In genomic region chr10:116737582-116738358, GRCh38 we compare ENCODE assay signal across 12 cellular contexts. TPM values are rescaled to one million over a fixed set of nuclear protein-coding genes. Genes with fewer than 3 reads are reported as not detected.
DNase-seq lines count a peak whose midpoint lies in the region; ATAC-seq and TF ChIP-seq lines count a peak whose summit lies in the region.
"Had no signal": no experiment of that assay in that cellular context is flagged by ENCODE, and none has a peak within 500 bp of the region (broad histone marks: within the 10 kb centered on the region; RNA-seq: fewer than 3 reads in every experiment).

No MANE protein-coding gene starts in this region.

- no peak overlapping the region for H3K27ac Mint-ChIP-seq in activated T-helper 17 cell treated with anti-CD3 and anti-CD28 coated beads, Interleukin-2, amount 50 U/mL, for 72 hours

- no peak overlapping the region for H2BK5ac ChIP-seq in IMR-90 (ENCODE audit: low read depth, low read length, poor library complexity, severe bottlenecking)
- H2BK5ac ChIP-seq in mesendoderm (ENCODE audit: low read length) = no peak overlapping the region

- no peak overlapping the region for H3K4ac ChIP-seq in IMR-90 (ENCODE audit: low read depth, low read length)
- no peak overlapping the region for H3K4ac ChIP-seq in mesendoderm (ENCODE audit: low read depth, low read length)

- H4K5ac ChIP-seq in IMR-90 (ENCODE audit: low read depth, low read length) = no peak overlapping the region
- H4K5ac ChIP-seq in mesendoderm (ENCODE audit: low read length) = no peak overlapping the region

- in situ Hi-C loops in IMR-90 (cut with MboI; ENCODE audit: low sequenced_read_pairs) = no loop called here

- H3K18ac ChIP-seq in IMR-90 (ENCODE audit: low read depth, low read length) (no peak overlapping the region), mesendoderm (ENCODE audit: low read length) (no peak overlapping the region)

- H3K4me3 ChIP-seq in A673 (ENCODE audit: low read depth, low read length, poor library complexity, severe bottlenecking) (no peak overlapping the region), IMR-90 (ENCODE audit: insufficient read depth, low read depth, low read length) (no peak overlapping the region), mesendoderm (ENCODE audit: low read length) (no peak overlapping the region)
- H3K4me3 ChIP-seq: BLaER1, Peyer's patch, tibial artery had no signal

- H2BK15ac ChIP-seq in IMR-90 (ENCODE audit: low read depth, low read length) (no peak overlapping the region), mesendoderm (replicated peaks; ENCODE audit: low read depth) (no peak overlapping the region)

- POLR2A ChIA-PET in A673 (lab: Charles Lee; ENCODE audit: low non-redundant PET) (no interaction called here), IMR-90 (lab: Charles Lee; ENCODE audit: unreplicated experiment) (no interaction called here)

- H4K91ac ChIP-seq in IMR-90 (ENCODE audit: insufficient read depth, low read depth, low read length) = no peak overlapping the region

- H3K4me2 ChIP-seq in IMR-90 (ENCODE audit: low read depth, low read length) (no peak overlapping the region), mesendoderm (ENCODE audit: low read length) (no peak overlapping the region)
- H3K4me2 ChIP-seq: BLaER1 had no signal

- no peak for TF ChIP-seq POLR2A in IMR-90 (IDR thresholded peaks at IDR 0.05; ENCODE audit: low read depth, low read length)

- H3K9ac ChIP-seq in IMR-90 (ENCODE audit: low read depth, low read length) (no peak overlapping the region), mesendoderm (ENCODE audit: low read length) (no peak overlapping the region)
- H3K9ac ChIP-seq: BLaER1 had no signal

- H3K4me1 ChIP-seq in A673 (ENCODE audit: insufficient read depth, low read length, poor library complexity, severe bottlenecking) (peaks cover 8% of the 10 kb centered on the region), IMR-90 (ENCODE audit: control insufficient read depth, insufficient read depth, low read length) (peaks cover 14% of the 10 kb centered on the region), mesendoderm (ENCODE audit: control insufficient read depth, low read depth, low read length) (no peaks in the 10 kb centered on the region)

- no peak overlapping the region for H2BK120ac ChIP-seq in IMR-90 (ENCODE audit: low read depth, low read length)
- H2BK120ac ChIP-seq in mesendoderm (ENCODE audit: low read depth, low read length) = no peak overlapping the region

- no peaks in the 10 kb centered on the region for H3K79me2 ChIP-seq in mesendoderm (ENCODE audit: control insufficient read depth, insufficient read depth, low read length)

- ATAC-seq in IMR-90 (ENCODE audit: low read depth) = no peak
- no peak for ATAC-seq in activated T-helper 17 cell treated with anti-CD3 and anti-CD28 coated beads, Interleukin-2, amount 50 U/mL, for 72 hours (replicated peaks)

- TF ChIP-seq CTCF in A673 (conservative IDR thresholded peaks at IDR 0.05; ENCODE audit: low read depth, low read length) (peak; percentile 33), IMR-90 (conservative IDR thresholded peaks at IDR 0.05; ENCODE audit: low read depth, low read length) (peak; percentile 36)

- H3K9me3 ChIP-seq in A673 (ENCODE audit: low read depth, low read length, poor library complexity, severe bottlenecking) (no peaks in the 10 kb centered on the region), IMR-90 (ENCODE audit: control insufficient read depth, insufficient read depth, low read length) (no peaks in the 10 kb centered on the region)
- H3K9me3 ChIP-seq: BLaER1, Peyer's patch, tibial artery had no signal

- no peak overlapping the region for H2AFZ ChIP-seq in IMR-90 (replicated peaks; ENCODE audit: low read length, poor library complexity)

- no peak overlapping the region for H4K8ac ChIP-seq in IMR-90 (ENCODE audit: low read depth in 2 of 2, low read length in 2 of 2)
- no peak overlapping the region for H4K8ac ChIP-seq in mesendoderm (ENCODE audit: low read depth, low read length)

- no peak overlapping the region for H2AK9ac ChIP-seq in IMR-90 (replicated peaks; ENCODE audit: low read depth, low read length, poor library complexity)

- H2BK20ac ChIP-seq in IMR-90 (ENCODE audit: low read depth, low read length) = no peak overlapping the region

- dilution Hi-C loops in IMR-90 (cut with HindIII; ENCODE audit: low sequenced_read_pairs, unreplicated experiment) = no loop called here

- H3K27me3 Mint-ChIP-seq in activated T-helper 17 cell treated with anti-CD3 and anti-CD28 coated beads, Interleukin-2, amount 50 U/mL, for 72 hours = peaks cover 49% of the 10 kb centered on the region

- H3K27ac ChIP-seq in A673 (ENCODE audit: low read depth, low read length, poor library complexity, severe bottlenecking) (no peak overlapping the region), IMR-90 (ENCODE audit: insufficient read depth, low read length) (no peak overlapping the region), mesendoderm (ENCODE audit: low read depth, low read length) (no peak overlapping the region)
- H3K27ac ChIP-seq: BLaER1, Peyer's patch, tibial artery had no signal

- H3K36me3 ChIP-seq in A673 (ENCODE audit: insufficient read depth, low read length, poor library complexity, severe bottlenecking) (no peaks in the 10 kb centered on the region), IMR-90 (ENCODE audit: control insufficient read depth, insufficient read depth, low read length) (no peaks in the 10 kb centered on the region), mesendoderm (ENCODE audit: control insufficient read depth, insufficient read depth, low read length) (no peaks in the 10 kb centered on the region)
- H3K36me3 ChIP-seq: BLaER1, Peyer's patch, tibial artery had no signal

- H2AK5ac ChIP-seq in IMR-90 (ENCODE audit: low read depth, low read length) (no peak overlapping the region), mesendoderm (ENCODE audit: low read length) (no peak overlapping the region)

- CTCF ChIA-PET in A673 (lab: Charles Lee) = no interaction called here
- CTCF ChIA-PET in IMR-90 (lab: Yijun Ruan, JAX) = interaction anchor here (0.9 to 1.5 kb wide), 2 partner anchors 10 to 13 kb away, joined by 3 to 5 read pairs; no protein-coding TSS in a partner anchor

- H4K20me1 ChIP-seq in IMR-90 (ENCODE audit: insufficient read depth, low read length) = peaks cover 6% of the 10 kb centered on the region

- no peak overlapping the region for H3K23ac ChIP-seq in IMR-90 (ENCODE audit: low read depth, low read length)
- H3K23ac ChIP-seq in mesendoderm (ENCODE audit: low read length) = no peak overlapping the region

- peaks cover 5% of the 10 kb centered on the region for H3K9me3 Mint-ChIP-seq in activated T-helper 17 cell treated with anti-CD3 and anti-CD28 coated beads, Interleukin-2, amount 50 U/mL, for 72 hours

- intact Hi-C loops in A673 (cut with micrococcal nuclease; ENCODE audit: unreplicated experiment) (no loop called here), IMR-90 (cut with micrococcal nuclease) (no loop called here)

- peaks cover 17% of the 10 kb centered on the region for H3K9me1 ChIP-seq in IMR-90 (ENCODE audit: insufficient read depth, low read length)

- no peak overlapping the region for H3K14ac ChIP-seq in IMR-90 (replicated peaks; ENCODE audit: low read depth, low read length)

- no peak for TF ChIP-seq RAD21 in IMR-90 (IDR thresholded peaks at IDR 0.05; ENCODE audit: low read length)

- H3K79me1 ChIP-seq in IMR-90 (ENCODE audit: low read depth in 1 of 2, low read length in 2 of 2) = peaks cover 53 to 83% of the 10 kb centered on the region in 2 experiments
- H3K79me1 ChIP-seq in mesendoderm (ENCODE audit: low read length) = no peaks in the 10 kb centered on the region

- BruUV-seq in A673 (replicated peaks; lab: Mats Ljungman, UMichigan) = no TSS peak
- BruUV-seq in IMR-90 (replicated peaks; lab: Mats Ljungman, UMichigan) = no TSS peak

- WGBS in IMR-90 (ENCODE audit: extremely low coverage in 2 of 2, insufficient read length in 1 of 2), 2 experiments = 72% methylated on average over 10 of the region's 16 CpGs; no CpG with 5 or more reads in 1 of the 2 experiments
- no CpG with 5 or more reads among the region's 16 CpGs for WGBS in mesendoderm (ENCODE audit: extremely low coverage, insufficient coverage, low lambda C conversion rate)

- H3K36me3 Mint-ChIP-seq in activated T-helper 17 cell treated with anti-CD3 and anti-CD28 coated beads, Interleukin-2, amount 50 U/mL, for 72 hours (ENCODE audit: low read depth) = no peaks in the 10 kb centered on the region

- no peaks in the 10 kb centered on the region for H3K4me1 Mint-ChIP-seq in activated T-helper 17 cell treated with anti-CD3 and anti-CD28 coated beads, Interleukin-2, amount 50 U/mL, for 72 hours

- no peak overlapping the region for H3K4me3 Mint-ChIP-seq in activated T-helper 17 cell treated with anti-CD3 and anti-CD28 coated beads, Interleukin-2, amount 50 U/mL, for 72 hours

- DNase-seq in A673 (ENCODE audit: low spot score) (no peak), IMR-90 (no peak), cerebellum (ENCODE audit: low spot score) (peak; percentile 52), mesendoderm (peak; percentile 29), DMS79 (lab: John Stamatoyannopoulos, UW) (no peak), HT-29 (ENCODE audit: low spot score) (no peak), MV-4-11 (lab: John Stamatoyannopoulos, UW) (no peak)
- DNase-seq: NCI-H1436 treated with DMSO at 0.1 percent for 48 hours, Peyer's patch, tibial artery had no signal

- H3K56ac ChIP-seq in IMR-90 (ENCODE audit: extremely low read depth, insufficient read depth, low read length) = no peak overlapping the region
- no peak overlapping the region for H3K56ac ChIP-seq in mesendoderm (ENCODE audit: low read length)

- H3K27me3 ChIP-seq in A673 (replicated peaks; ENCODE audit: insufficient read depth, low read depth, low read length, poor library complexity) = peaks cover 27% of the 10 kb centered on the region
- H3K27me3 ChIP-seq in IMR-90 (ENCODE audit: control insufficient read depth, insufficient read depth, low read length) = no peaks in the 10 kb centered on the region
- peaks cover 13% of the 10 kb centered on the region for H3K27me3 ChIP-seq in mesendoderm (ENCODE audit: insufficient read depth, low read length, poor library complexity)
- H3K27me3 ChIP-seq: Peyer's patch, tibial artery had no signal

TF ChIP-seq in IMR-90, 13 proteins besides CTCF, POLR2A, EP300 and RAD21 (continues in another document):
- no peak for TF ChIP-seq SMC3 (IDR thresholded peaks at IDR 0.05; ENCODE audit: low read depth, low read length)

RNA-seq across cellular contexts. Expression of gene HSPA12A, which starts 4.6 kb away (rescaled TPM):
- total RNA-seq in A673 (2021) (1.4 and 1.5 TPM in 2 replicates), IMR-90 (2012; rRNA removed) (16.1 and 18.6 TPM in 2 replicates), cerebellum (63.1 TPM)
- 14.6 and 16.7 TPM in 2 replicates for polyA plus RNA-seq in IMR-90 (2012; rRNA removed)
- 6.6 and 6.9 TPM in 2 replicates for polyA plus RNA-seq in IMR-90 (2012; cell fraction: cytosol; rRNA removed)
- 34.4 and 57.2 TPM in 2 replicates for polyA plus RNA-seq in IMR-90 (2012; cell fraction: nucleus; rRNA removed; ENCODE audit: low replicate concordance)
- 4.5 TPM for polyA plus RNA-seq in mesendoderm (2013, experiment 1 of 2)
- 4.4 TPM for polyA plus RNA-seq in mesendoderm (2013, experiment 2 of 2)
- 0.18 and 0.92 TPM in 2 replicates for total RNA-seq in HT-29 (2014; rRNA removed; shearing (Covaris generic))
- 1 to 10 TPM in 1 of 2 donors, under 1 TPM in 1; 0.22 to 1.1 TPM for total RNA-seq in activated T-helper 17 cell treated with anti-CD3 and anti-CD28 coated beads, Interleukin-2, amount 50 U/mL, for 72 hours

Comparison
In these comparisons a context has a peak if more than half of its experiments do, and no peak if none do; other contexts are left out.
1. DNase-seq: peak in cerebellum (single experiment) and mesendoderm (single experiment); none in A673 (single experiment), IMR-90 (single experiment), DMS79 (single experiment), HT-29 (single experiment) and MV-4-11 (single experiment).